23 cellular contexts compared by ENCODE assay signal in the genomic region with DNA sequence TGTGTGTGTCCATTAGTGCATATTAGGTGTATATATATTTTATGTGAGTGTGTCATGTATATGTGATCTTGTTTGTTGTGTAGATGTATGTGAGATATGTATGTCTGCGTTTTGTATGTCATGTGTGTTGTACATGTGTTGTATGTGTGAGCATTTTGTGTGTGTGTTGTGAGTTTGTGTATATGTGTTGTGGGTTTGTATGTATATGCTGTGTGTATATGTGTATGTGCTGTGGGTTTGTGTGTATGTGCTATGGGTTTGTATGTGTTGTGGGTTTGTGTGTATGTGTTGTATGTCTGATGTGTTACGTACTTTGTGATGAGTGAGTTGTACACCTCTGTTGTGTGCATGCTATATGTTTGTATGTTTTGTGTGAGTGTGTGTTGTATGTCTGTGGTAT. TPM values are rescaled to one million over a fixed set of nuclear protein-coding genes. Genes with fewer than 3 reads are reported as not detected.
"Had no signal": no experiment of that assay in that cellular context is flagged by ENCODE, and none has a peak within 500 bp of the region (broad histone marks: within the 10 kb centered on the region; RNA-seq: fewer than 3 reads in every experiment).

No MANE protein-coding gene starts in this region.

- FAIRE-seq: RCC 7860 had no signal

- H3K4me3 ChIP-seq: MG63 had no signal

- H3K4me2 ChIP-seq: SK-N-SH had no signal

- H3K36me3 ChIP-seq: MG63 had no signal

- DNase-seq: Karpas-422, KG1, MG63, NCI-H1092, NCI-H1105 treated with DMSO at 0.1 percent for 48 hours, NCI-H1436, NCI-H187, NCI-H2029, NCI-H2081 treated with DMSO at 0.1 percent for 48 hours, NCI-H2171, NCI-H226, NCI-H446, NCI-H510A, NCI-H524 treated with DMSO at 0.1 percent for 48 hours, NCI-H69, NCI-H774, RPMI8226, SHP77, SK-N-SH, SW 1271 had no signal

- H3K9ac ChIP-seq: SK-N-SH had no signal

- H3K9me3 ChIP-seq: SK-N-SH had no signal

RNA-seq across cellular contexts. Expression of a gene that starts 8.1 kb away (rescaled TPM):
- total RNA-seq: HT1080, SK-MEL-5 had no signal
- polyA plus RNA-seq: SK-N-SH had no signal
